Comparison of ENCODE assay signal across 8 cellular contexts in the genomic region with DNA sequence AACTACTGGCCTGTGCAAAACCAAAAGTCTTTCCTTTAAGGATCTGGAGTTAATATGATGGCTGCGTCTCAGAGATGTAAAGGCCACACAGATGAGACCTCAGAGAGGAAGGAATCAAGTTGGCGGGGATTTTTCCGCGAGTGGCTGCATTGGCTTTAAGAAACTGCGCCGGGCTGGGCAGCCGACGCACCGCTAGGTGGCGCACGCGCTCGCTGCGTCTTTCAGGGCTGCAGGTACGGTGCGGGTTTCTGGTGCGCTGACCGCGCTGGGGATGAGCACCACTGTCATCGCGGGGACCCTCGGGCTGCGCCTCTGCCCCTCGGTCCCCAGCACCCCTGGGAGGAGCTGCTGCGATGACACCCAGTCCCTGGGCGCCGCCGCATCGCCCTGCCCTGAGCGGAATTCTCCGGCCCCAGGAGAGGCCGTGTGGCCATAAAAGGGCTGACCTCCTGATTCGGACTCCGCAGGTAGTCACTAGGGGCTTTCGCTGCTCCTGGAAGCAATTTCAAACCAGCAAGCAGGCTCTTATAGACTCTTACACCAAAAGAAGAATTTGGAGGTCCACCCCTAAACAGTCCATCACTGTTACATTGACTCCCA.
DNase-seq lines count a peak whose midpoint lies in the region; ATAC-seq and TF ChIP-seq lines count a peak whose summit lies in the region.

No MANE protein-coding gene starts in this region.

- ATAC-seq in left lobe of liver (peak; percentile 93), HG03565 (IDR thresholded peaks at IDR 0.05; ENCODE audit: unreplicated experiment) (no peak), HG03139 (IDR thresholded peaks at IDR 0.05; ENCODE audit: unreplicated experiment) (no peak)

- no peak overlapping the region for H3K27ac Mint-ChIP-seq in chondrocyte (ENCODE audit: unreplicated experiment)

- peaks cover 11% of the 10 kb centered on the region for H3K9me3 Mint-ChIP-seq in chondrocyte (ENCODE audit: low read depth)

- TF ChIP-seq CTCF in GM12874 (IDR thresholded peaks at IDR 0.05; ENCODE audit: insufficient read depth, low read depth, low read length): peak; percentile 95
- TF ChIP-seq CTCF in chondrocyte (IDR thresholded peaks at IDR 0.05): peak; percentile 99

- H3K4me3 Mint-ChIP-seq in chondrocyte (ENCODE audit: unreplicated experiment): peak overlapping the region; percentile 36

- peaks cover 21% of the 10 kb centered on the region for H3K4me1 Mint-ChIP-seq in chondrocyte (ENCODE audit: low read depth)

- H3K36me3 Mint-ChIP-seq in chondrocyte (ENCODE audit: low read depth): peaks cover 7% of the 10 kb centered on the region

- DNase-seq in NCI-H1105 treated with DMSO at 0.1 percent for 48 hours (lab: John Stamatoyannopoulos, UW) (peak; percentile 16), chondrocyte (ENCODE audit: low spot score) (no peak), left lobe of liver (ENCODE audit: low spot score) (peak; percentile 63)
- peak; percentile 42 to 55 for DNase-seq in activated CD4-positive, alpha-beta T cell treated with anti-CD3 and anti-CD28 coated beads for 24 hours (ENCODE audit: low read depth in 2 of 2)
- DNase-seq in stimulated activated CD4-positive, alpha-beta T cell treated with anti-CD3 and anti-CD28 coated beads, TNF-alpha, amount 100 ng/mL, for 1 hour (ENCODE audit: low read depth in 3 of 3, low spot score in 1 of 3): peak in 2 of 3 donors; percentile 17 to 45

- no peaks in the 10 kb centered on the region for H3K27me3 Mint-ChIP-seq in chondrocyte (ENCODE audit: low read depth)
